In genomic region chr2:96831679-96832078, GRCh38 we compare ENCODE assay signal across 13 cellular contexts. TPM values are rescaled to one million over a fixed set of nuclear protein-coding genes. Genes with fewer than 3 reads are reported as not detected.
DNase-seq lines count a peak whose midpoint lies in the region; ATAC-seq, FAIRE-seq and TF ChIP-seq lines count a peak whose summit lies in the region.
"Had no signal": no experiment of that assay in that cellular context is flagged by ENCODE, and none has a peak within 500 bp of the region (broad histone marks: within the 10 kb centered on the region; RNA-seq: fewer than 3 reads in every experiment).

No MANE protein-coding gene starts in this region.

- no peak overlapping the region for H3K4ac ChIP-seq in H9 (ENCODE audit: low read depth, low read length)

- no peak overlapping the region for H4K8ac ChIP-seq in H9 (replicated peaks; ENCODE audit: insufficient read length, low read depth, low read length)

- no peak overlapping the region for H3K27ac ChIP-seq in H9 (ENCODE audit: insufficient read length, low read depth, low read length)
- H3K27ac ChIP-seq in kidney (ENCODE audit: low read depth in 2 of 2, low read length in 2 of 2), result no peak overlapping the region
- H3K27ac ChIP-seq in skeletal muscle tissue (ENCODE audit: low read depth, low read length), result peak overlapping the region; percentile 59

- H3K4me1 ChIP-seq in H9 (ENCODE audit: insufficient read depth, low read length) (no peaks in the 10 kb centered on the region), adipocyte (ENCODE audit: control insufficient read depth, insufficient read depth, low read length) (peaks cover 2% of the 10 kb centered on the region), kidney (ENCODE audit: control insufficient read depth in 1 of 2, insufficient read depth in 1 of 2, low read depth in 1 of 2, low read length in 2 of 2) (peaks cover 3 to 4% of the 10 kb centered on the region in 2 donors), skeletal muscle tissue (ENCODE audit: control insufficient read depth in 3 of 3, insufficient read depth in 3 of 3, low read length in 3 of 3) (peaks cover 18 to 26% (median 21%) of the 10 kb centered on the region in 3 donors)

- H3K4me2 ChIP-seq in H9 (ENCODE audit: insufficient read depth, insufficient read length, low read length), result no peak overlapping the region

- H4K5ac ChIP-seq in H9 (ENCODE audit: insufficient read length, low read depth, low read length), result no peak overlapping the region

- H3K4me3 ChIP-seq in adipocyte (ENCODE audit: low read length) (no peak overlapping the region), kidney (ENCODE audit: low read length in 2 of 2) (no peak overlapping the region), skeletal muscle tissue (ENCODE audit: low read length in 3 of 3) (no peak overlapping the region)
- H3K4me3 ChIP-seq: testis had no signal

- DNase-seq in H9 (no peak), adipocyte (ENCODE audit: low read depth) (peak; percentile 20), kidney (peak; percentile 46), GM19239 (ENCODE audit: insufficient read length, low spot score) (no peak), GM13977 (ENCODE audit: low spot score) (no peak)
- DNase-seq in activated T-cell treated with anti-CD3 and anti-CD28 coated beads, Interleukin-2, amount 50 U/mL, for 72 hours, result no peak
- DNase-seq: activated B cell treated with CpG ODN at 0.5 μM for 24 hours; activated T-cell treated with anti-CD3 and anti-CD28 coated beads, Interleukin-2, amount 50 U/mL, for 1 hour; GOT3; NCI-H1417 treated with DMSO at 0.1 percent for 48 hours; testis had no signal

- H3K36me3 ChIP-seq in adipocyte (ENCODE audit: control insufficient read depth, insufficient read depth, low read length, severe bottlenecking), result peaks cover 11% of the 10 kb centered on the region
- H3K36me3 ChIP-seq in kidney (ENCODE audit: control insufficient read depth in 1 of 2, insufficient read depth in 2 of 2, low read length in 2 of 2), result peaks cover 25 to 47% of the 10 kb centered on the region in 2 donors
- H3K36me3 ChIP-seq in skeletal muscle tissue (ENCODE audit: control insufficient read depth in 3 of 3, insufficient read depth in 3 of 3, low read length in 3 of 3), result peaks cover 42 to 51% (median 43%) of the 10 kb centered on the region in 3 donors

- no peaks in the 10 kb centered on the region for H3K9me3 Mint-ChIP-seq in H9
- no peaks in the 10 kb centered on the region for H3K9me3 Mint-ChIP-seq in activated T-cell treated with anti-CD3 and anti-CD28 coated beads, Interleukin-2, amount 50 U/mL, for 72 hours
- H3K9me3 Mint-ChIP-seq: activated B cell treated with CpG ODN at 0.5 μM for 24 hours had no signal

- peak overlapping the region in 2 of 3 experiments; percentile 97 to 98; a peak in 2 of 7 replicates for H3K27ac Mint-ChIP-seq in H9
- H3K27ac Mint-ChIP-seq in activated T-cell treated with anti-CD3 and anti-CD28 coated beads, Interleukin-2, amount 50 U/mL, for 72 hours, result no peak overlapping the region
- H3K27ac Mint-ChIP-seq: activated B cell treated with CpG ODN at 0.5 μM for 24 hours had no signal

- H3K27me3 ChIP-seq in H9 (ENCODE audit: insufficient read depth, low read length) (no peaks in the 10 kb centered on the region), adipocyte (replicated peaks; ENCODE audit: control insufficient read depth, insufficient read depth, low read length) (no peaks in the 10 kb centered on the region), skeletal muscle tissue (ENCODE audit: control insufficient read depth in 3 of 3, insufficient read depth in 3 of 3, low read length in 3 of 3) (no peaks in the 10 kb centered on the region)
- H3K27me3 ChIP-seq: testis had no signal

- H3K79me1 ChIP-seq in H9 (ENCODE audit: insufficient read depth, low read depth, low read length, poor library complexity, severe bottlenecking), result no peaks in the 10 kb centered on the region

- H2BK12ac ChIP-seq in H9 (ENCODE audit: insufficient read length, low read depth, low read length), result no peak overlapping the region

- no peaks in the 10 kb centered on the region for H3K23me2 ChIP-seq in H9 (ENCODE audit: insufficient read length, low read depth, low read length, poor library complexity, severe bottlenecking)

- FAIRE-seq in kidney (lab: Jason Lieb, UNC) (no peak), GM19239 (lab: Jason Lieb, UNC) (no peak)
- FAIRE-seq: D721Med had no signal

- no peaks in the 10 kb centered on the region for H3K27me3 Mint-ChIP-seq in H9 (ENCODE audit: low read depth)
- H3K27me3 Mint-ChIP-seq in activated T-cell treated with anti-CD3 and anti-CD28 coated beads, Interleukin-2, amount 50 U/mL, for 72 hours (ENCODE audit: low read depth), result no peaks in the 10 kb centered on the region
- H3K27me3 Mint-ChIP-seq: activated B cell treated with CpG ODN at 0.5 μM for 24 hours had no signal

- WGBS in H9 (ENCODE audit: extremely low coverage, insufficient read length, low lambda C conversion rate), result no CpG with 5 or more reads among the region's 10 CpGs

- H2BK120ac ChIP-seq in H9 (ENCODE audit: low read depth, low read length, poor library complexity, severe bottlenecking), result no peak overlapping the region

- H3K79me2 ChIP-seq in H9 (ENCODE audit: insufficient read depth, low read length), result no peaks in the 10 kb centered on the region

- H3K9ac ChIP-seq in H9 (ENCODE audit: extremely low read depth, insufficient read length, low read length) (no peak overlapping the region), adipocyte (ENCODE audit: low read length) (no peak overlapping the region), kidney (ENCODE audit: low read length in 2 of 2) (no peak overlapping the region), skeletal muscle tissue (ENCODE audit: low read depth in 1 of 3, low read length in 3 of 3) (peak overlapping the region in 1 of 3 donors; percentile 45)

- no peak overlapping the region for H2AFZ ChIP-seq in H9 (ENCODE audit: low read length)

- H3K36me3 Mint-ChIP-seq in H9 (ENCODE audit: insufficient read depth in 1 of 3, low read depth in 3 of 3), result peaks cover 36 to 80% (median 68%) of the 10 kb centered on the region in 3 experiments
- H3K36me3 Mint-ChIP-seq in activated T-cell treated with anti-CD3 and anti-CD28 coated beads, Interleukin-2, amount 50 U/mL, for 72 hours (ENCODE audit: insufficient read depth in 2 of 2), result peaks cover 4 to 17% of the 10 kb centered on the region in 2 donors

- H3K9me3 ChIP-seq in H9 (ENCODE audit: control insufficient read depth, low read depth, low read length) (no peaks in the 10 kb centered on the region), adipocyte (ENCODE audit: control insufficient read depth, low read length) (no peaks in the 10 kb centered on the region), kidney (ENCODE audit: control insufficient read depth in 1 of 2, low read length in 2 of 2) (no peaks in the 10 kb centered on the region), skeletal muscle tissue (ENCODE audit: control insufficient read depth in 3 of 3, low read length in 3 of 3) (no peaks in the 10 kb centered on the region)
- H3K9me3 ChIP-seq: testis had no signal

- no peak overlapping the region for H2BK20ac ChIP-seq in H9 (ENCODE audit: low read depth, low read length, poor library complexity, severe bottlenecking)

- peaks cover 21 to 22% of the 10 kb centered on the region in 2 experiments for H3K4me1 Mint-ChIP-seq in H9
- H3K4me1 Mint-ChIP-seq in activated T-cell treated with anti-CD3 and anti-CD28 coated beads, Interleukin-2, amount 50 U/mL, for 72 hours (ENCODE audit: low read depth), result no peaks in the 10 kb centered on the region

- H3K14ac ChIP-seq in H9 (ENCODE audit: insufficient read depth, low read length), result no peak overlapping the region

- no peak for TF ChIP-seq CTCF in H9 (conservative IDR thresholded peaks at IDR 0.05)
- TF ChIP-seq CTCF in kidney (IDR thresholded peaks at IDR 0.05; ENCODE audit: borderline replicate concordance, extremely low read depth, insufficient read depth), result no peak
- TF ChIP-seq CTCF in GM13977 (IDR thresholded peaks at IDR 0.05; ENCODE audit: extremely low read depth, insufficient read depth, missing control alignments), result no peak

- no peak overlapping the region for H3K23ac ChIP-seq in H9 (ENCODE audit: insufficient read length, low read depth, low read length)

- in situ Hi-C loops in GM13977 (cut with MboI; ENCODE audit: low pct_unique_long_range_greater_than_20kb, low sequenced_read_pairs, unreplicated experiment), result no loop called here

- H2BK5ac ChIP-seq in H9 (ENCODE audit: insufficient read length, low read length), result no peak overlapping the region

- H3K18ac ChIP-seq in H9 (ENCODE audit: insufficient read length, low read depth, low read length), result no peak overlapping the region

- H3K4me3 Mint-ChIP-seq in H9, result no peak overlapping the region
- H3K4me3 Mint-ChIP-seq in activated T-cell treated with anti-CD3 and anti-CD28 coated beads, Interleukin-2, amount 50 U/mL, for 72 hours, result no peak overlapping the region
- H3K4me3 Mint-ChIP-seq: activated B cell treated with CpG ODN at 0.5 μM for 24 hours had no signal

- ATAC-seq in activated T-cell treated with anti-CD3 and anti-CD28 coated beads, Interleukin-2, amount 50 U/mL, for 72 hours (replicated peaks in 1 of 2), result no peak

- H4K20me1 ChIP-seq in H9 (ENCODE audit: control insufficient read depth, insufficient read depth, insufficient read length), result no peaks in the 10 kb centered on the region

- H4K91ac ChIP-seq in H9 (ENCODE audit: insufficient read length, low read depth, low read length), result no peak overlapping the region

- H2AK5ac ChIP-seq in H9 (ENCODE audit: insufficient read length, low read length), result no peak overlapping the region

- no peak overlapping the region for H2BK15ac ChIP-seq in H9 (ENCODE audit: low read depth, low read length)

- no peak overlapping the region for H3K56ac ChIP-seq in H9 (ENCODE audit: insufficient read length, low read depth, low read length)

- H3T11ph ChIP-seq in H9 (ENCODE audit: low read length), result no peak overlapping the region

- intact Hi-C loops in kidney (cut with DNase I), result no loop called here

RNA-seq across cellular contexts. Expression of gene ANKRD23, which starts 12.1 kb away (rescaled TPM):
- total RNA-seq in H9 (2021), result 2.3 and 2.4 TPM in 2 replicates
- total RNA-seq in kidney, result 4.0 TPM
- 1.6 TPM for polyA plus RNA-seq in kidney (ENCODE audit: insufficient read depth, low read depth, low replicate concordance)
- total RNA-seq in skeletal muscle tissue, result 5.2 TPM
- total RNA-seq in activated T-cell treated with anti-CD3 and anti-CD28 coated beads, Interleukin-2, amount 50 U/mL, for 72 hours, result 1 to 10 TPM; 4.4 to 5.7 TPM

RNA-seq across cellular contexts. Expression of gene CNNM3, which starts 15.6 kb away (rescaled TPM):
- total RNA-seq in H9 (2021), result 22.8 and 25.0 TPM in 2 replicates
- 26.1 TPM for total RNA-seq in kidney
- polyA plus RNA-seq in kidney (ENCODE audit: insufficient read depth, low read depth, low replicate concordance), result 6.9 TPM
- 4.2 TPM for total RNA-seq in skeletal muscle tissue
- total RNA-seq in activated T-cell treated with anti-CD3 and anti-CD28 coated beads, Interleukin-2, amount 50 U/mL, for 72 hours, result 10 to 100 TPM; 20.7 to 27.9 TPM

RNA-seq across cellular contexts. Expression of gene ANKRD39, which starts 26.1 kb away (rescaled TPM):
- total RNA-seq in H9 (2021) (13.0 and 13.9 TPM in 2 replicates), kidney (10.8 TPM), skeletal muscle tissue (3.7 TPM)
- polyA plus RNA-seq in kidney (ENCODE audit: insufficient read depth, low read depth, low replicate concordance), result 19.2 TPM
- total RNA-seq in activated T-cell treated with anti-CD3 and anti-CD28 coated beads, Interleukin-2, amount 50 U/mL, for 72 hours, result 10 to 100 TPM; 16.5 to 17.2 TPM

RNA-seq across cellular contexts. Expression of gene SEMA4C, which starts 38.2 kb away (rescaled TPM):
- total RNA-seq in H9 (2021), result 81.6 and 87.2 TPM in 2 replicates
- total RNA-seq in kidney, result 44.6 TPM
- 11.1 TPM for polyA plus RNA-seq in kidney (ENCODE audit: insufficient read depth, low read depth, low replicate concordance)
- total RNA-seq in skeletal muscle tissue, result 29.7 TPM
- total RNA-seq in activated T-cell treated with anti-CD3 and anti-CD28 coated beads, Interleukin-2, amount 50 U/mL, for 72 hours, result 10 to 100 TPM; 16.0 to 22.2 TPM

Comparison
In these comparisons a context has a peak if more than half of its experiments do, and no peak if none do; other contexts are left out.
1. DNase-seq: peak in adipocyte (single experiment) and kidney (single experiment); none in H9 (single experiment), GM19239 (single experiment), activated T-cell treated with anti-CD3 and anti-CD28 coated beads, Interleukin-2, amount 50 U/mL, for 72 hours (0 of 2) and GM13977 (single experiment).